ENCODE assay signal across 14 cellular contexts in genomic region chr10:37162430-37162829, GRCh38. TPM values are rescaled to one million over a fixed set of nuclear protein-coding genes. Genes with fewer than 3 reads are reported as not detected.
"Had no signal": no experiment of that assay in that cellular context is flagged by ENCODE, and none has a peak within 500 bp of the region (broad histone marks: within the 10 kb centered on the region; RNA-seq: fewer than 3 reads in every experiment).

No MANE protein-coding gene starts in this region.

RNA-seq across cellular contexts. Expression of gene ANKRD30A, which starts 37.0 kb away (rescaled TPM):
- total RNA-seq: activated B cell treated with CpG ODN at 0.5 μM for 24 hours; activated CD4-positive, alpha-beta memory T cell treated with anti-CD3 and anti-CD28 coated beads for 36 hours; activated CD4-positive, alpha-beta memory T cell treated with anti-CD3 and anti-CD28 coated beads, Interleukin-2, amount 10 ng/mL, durations not matched to agents 7 days and 5 days; activated CD4-positive, alpha-beta T cell treated with anti-CD3 and anti-CD28 coated beads for 36 hours; activated CD4-positive, alpha-beta T cell treated with anti-CD3 and anti-CD28 coated beads, Interleukin-2, amount 10 ng/mL, durations not matched to agents 24 days and 14 days; activated CD4-positive, alpha-beta T cell treated with anti-CD3 and anti-CD28 coated beads, Interleukin-2, amount 10 ng/mL, durations not matched to agents 7 days and 5 days; activated CD8-positive, alpha-beta memory T cell treated with anti-CD3 and anti-CD28 coated beads for 36 hours; activated CD8-positive, alpha-beta memory T cell treated with anti-CD3 and anti-CD28 coated beads, Interleukin-2, amount 10 ng/mL, durations not matched to agents 7 days and 5 days; activated CD8-positive, alpha-beta T cell treated with anti-CD3 and anti-CD28 coated beads for 36 hours; activated CD8-positive, alpha-beta T cell treated with anti-CD3 and anti-CD28 coated beads, Interleukin-2, amount 10 ng/mL, durations not matched to agents 7 days and 5 days; T-helper 1 cell treated with Interleukin-12 subunit alpha and Interleukin-12 subunit beta and Interleukin-4 antibody, amounts not matched to agents 30 ng/mL and 1 ng/mL, for 36 hours; T-helper 17 cell; T-helper 2 cell treated with Interferon-gamma antibody and Interleukin-4, amounts not matched to agents 100 ng/mL and 5 ng/mL, for 36 hours; WTC11 had no signal
